30 cellular contexts compared by ENCODE assay signal in the genomic region with DNA sequence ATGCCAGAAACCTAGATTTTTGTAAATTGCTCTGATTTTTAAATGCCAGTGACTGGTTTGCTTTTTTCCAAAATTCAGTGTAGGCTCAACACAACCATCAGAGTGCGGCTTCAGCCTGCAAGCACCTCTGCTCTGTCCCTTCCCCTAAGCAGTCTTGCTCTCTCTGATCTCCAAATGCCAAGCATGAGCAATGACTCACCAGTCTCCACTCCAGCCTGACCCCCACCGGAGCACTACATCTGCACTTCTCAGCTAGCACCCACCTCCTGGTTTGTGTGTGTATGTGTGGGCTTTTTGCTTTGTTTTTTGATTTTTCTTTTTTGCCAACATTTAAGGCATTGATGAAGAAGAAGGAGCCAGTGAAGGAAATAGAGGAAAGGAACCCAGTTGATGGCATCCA.
DNase-seq lines count a peak whose midpoint lies in the region; ATAC-seq and TF ChIP-seq lines count a peak whose summit lies in the region.
"Had no signal": no experiment of that assay in that cellular context is flagged by ENCODE, and none has a peak within 500 bp of the region (broad histone marks: within the 10 kb centered on the region; RNA-seq: fewer than 3 reads in every experiment).

No MANE protein-coding gene starts in this region.

- no CpG with 5 or more reads among the region's 2 CpGs for WGBS in IMR-90 (ENCODE audit: extremely low coverage in 2 of 2, insufficient read length in 1 of 2), 2 experiments

- H3K27ac Mint-ChIP-seq in stimulated activated effector memory CD8-positive, alpha-beta T cell treated with anti-CD3 and anti-CD28 coated beads, Interleukin-12 subunit alpha, Interleukin-12 subunit beta, amount 100 ng/mL, for 72 hours, result no peak overlapping the region
- H3K27ac Mint-ChIP-seq: activated CD4-positive, alpha-beta memory T cell treated with anti-CD3 and anti-CD28 coated beads for 36 hours; nephron; T-helper 2 cell treated with Interferon-gamma antibody and Interleukin-4, amounts not matched to agents 5 μg/mL and 100 μg/mL, for 36 hours; WTC11 had no signal

- POLR2A ChIA-PET in IMR-90 (lab: Charles Lee; ENCODE audit: unreplicated experiment), result no interaction called here

- dilution Hi-C loops in IMR-90 (cut with HindIII; ENCODE audit: low sequenced_read_pairs, unreplicated experiment), result no loop called here

- TF ChIP-seq RAD21 in IMR-90 (IDR thresholded peaks at IDR 0.05; ENCODE audit: low read length), result no peak

- H4K20me1 ChIP-seq in IMR-90 (ENCODE audit: insufficient read depth, low read length), result no peaks in the 10 kb centered on the region

- H3K9ac ChIP-seq in IMR-90 (ENCODE audit: low read depth, low read length), result no peak overlapping the region
- H3K9ac ChIP-seq: KMS-11 had no signal

- no peaks in the 10 kb centered on the region for H3K4me1 Mint-ChIP-seq in stimulated activated effector memory CD8-positive, alpha-beta T cell treated with anti-CD3 and anti-CD28 coated beads, Interleukin-12 subunit alpha, Interleukin-12 subunit beta, amount 100 ng/mL, for 72 hours

- H3K27ac ChIP-seq in IMR-90 (ENCODE audit: insufficient read depth, low read length), result no peak overlapping the region
- H3K27ac ChIP-seq: KMS-11, SK-N-MC, skin epidermis, thyroid gland had no signal

- peaks cover 2% of the 10 kb centered on the region; the same call in 1 of the 2 replicates for H3K9me1 ChIP-seq in IMR-90 (ENCODE audit: insufficient read depth, low read length)

- H2BK15ac ChIP-seq in IMR-90 (ENCODE audit: low read depth, low read length), result no peak overlapping the region

- H2BK20ac ChIP-seq in IMR-90 (ENCODE audit: low read depth, low read length), result no peak overlapping the region

- H2AFZ ChIP-seq in IMR-90 (replicated peaks; ENCODE audit: low read length, poor library complexity), result no peak overlapping the region

- H4K91ac ChIP-seq in IMR-90 (ENCODE audit: insufficient read depth, low read depth, low read length), result no peak overlapping the region

- peaks cover 16% of the 10 kb centered on the region for H3K27me3 ChIP-seq in IMR-90 (ENCODE audit: control insufficient read depth, insufficient read depth, low read length)
- H3K27me3 ChIP-seq: thyroid gland had no signal

- H3K9me3 Mint-ChIP-seq in stimulated activated effector memory CD8-positive, alpha-beta T cell treated with anti-CD3 and anti-CD28 coated beads, Interleukin-12 subunit alpha, Interleukin-12 subunit beta, amount 100 ng/mL, for 72 hours, result no peaks in the 10 kb centered on the region
- H3K9me3 Mint-ChIP-seq: activated CD4-positive, alpha-beta memory T cell treated with anti-CD3 and anti-CD28 coated beads for 36 hours; nephron; T-helper 2 cell treated with Interferon-gamma antibody and Interleukin-4, amounts not matched to agents 5 μg/mL and 100 μg/mL, for 36 hours had no signal

- H4K8ac ChIP-seq in IMR-90 (ENCODE audit: low read depth in 2 of 2, low read length in 2 of 2), result no peak overlapping the region

- no peak overlapping the region for H3K56ac ChIP-seq in IMR-90 (ENCODE audit: extremely low read depth, insufficient read depth, low read length)

- H3K4me2 ChIP-seq in IMR-90 (ENCODE audit: low read depth, low read length), result no peak overlapping the region
- H3K4me2 ChIP-seq: KMS-11 had no signal

- H3K4me3 ChIP-seq in IMR-90 (ENCODE audit: insufficient read depth, low read depth, low read length), result no peak overlapping the region
- H3K4me3 ChIP-seq: SK-N-MC, skin epidermis, thyroid gland had no signal

- H3K23ac ChIP-seq in IMR-90 (ENCODE audit: low read depth, low read length), result no peak overlapping the region

- no peak overlapping the region for H2BK5ac ChIP-seq in IMR-90 (ENCODE audit: low read depth, low read length, poor library complexity, severe bottlenecking)

- H3K36me3 Mint-ChIP-seq in stimulated activated effector memory CD8-positive, alpha-beta T cell treated with anti-CD3 and anti-CD28 coated beads, Interleukin-12 subunit alpha, Interleukin-12 subunit beta, amount 100 ng/mL, for 72 hours, result no peaks in the 10 kb centered on the region
- H3K36me3 Mint-ChIP-seq: activated CD4-positive, alpha-beta memory T cell treated with anti-CD3 and anti-CD28 coated beads for 36 hours; WTC11 had no signal

- H3K4ac ChIP-seq in IMR-90 (ENCODE audit: low read depth, low read length), result no peak overlapping the region

- no TSS peak for BruUV-seq in IMR-90 (replicated peaks; lab: Mats Ljungman, UMichigan)

- intact Hi-C loops in IMR-90 (cut with micrococcal nuclease), result no loop called here

- no peak overlapping the region for H3K4me3 Mint-ChIP-seq in stimulated activated effector memory CD8-positive, alpha-beta T cell treated with anti-CD3 and anti-CD28 coated beads, Interleukin-12 subunit alpha, Interleukin-12 subunit beta, amount 100 ng/mL, for 72 hours
- H3K4me3 Mint-ChIP-seq: activated CD4-positive, alpha-beta memory T cell treated with anti-CD3 and anti-CD28 coated beads for 36 hours; nephron; T-helper 2 cell treated with Interferon-gamma antibody and Interleukin-4, amounts not matched to agents 5 μg/mL and 100 μg/mL, for 36 hours; WTC11 had no signal

- no peak overlapping the region for H2AK5ac ChIP-seq in IMR-90 (ENCODE audit: low read depth, low read length)

- TF ChIP-seq POLR2A in IMR-90 (IDR thresholded peaks at IDR 0.05; ENCODE audit: low read depth, low read length), result no peak

- no peak overlapping the region for H2AK9ac ChIP-seq in IMR-90 (replicated peaks; ENCODE audit: low read depth, low read length, poor library complexity)

- CTCF ChIA-PET in IMR-90 (lab: Yijun Ruan, JAX), result no interaction called here

- no peak overlapping the region for H3K18ac ChIP-seq in IMR-90 (ENCODE audit: low read depth, low read length)

- no peak overlapping the region for H2BK120ac ChIP-seq in IMR-90 (ENCODE audit: low read depth, low read length)

- H3K79me1 ChIP-seq in IMR-90 (ENCODE audit: low read depth in 1 of 2, low read length in 2 of 2), result no peaks in the 10 kb centered on the region

- no peak overlapping the region for H4K5ac ChIP-seq in IMR-90 (ENCODE audit: low read depth, low read length)

- in situ Hi-C loops in IMR-90 (cut with MboI; ENCODE audit: low sequenced_read_pairs), result no loop called here

- H3K4me1 ChIP-seq in IMR-90 (ENCODE audit: control insufficient read depth, insufficient read depth, low read length), result no peaks in the 10 kb centered on the region

- ATAC-seq in IMR-90 (ENCODE audit: low read depth) (no peak), GM21528 (IDR thresholded peaks at IDR 0.05; ENCODE audit: low FRiP score, unreplicated experiment) (no peak)
- no peak for ATAC-seq in stimulated activated effector memory CD8-positive, alpha-beta T cell treated with anti-CD3 and anti-CD28 coated beads, Interleukin-12 subunit alpha, Interleukin-12 subunit beta, amount 100 ng/mL, for 72 hours
- ATAC-seq: Panc1, WTC11 had no signal

- H3K14ac ChIP-seq in IMR-90 (replicated peaks; ENCODE audit: low read depth, low read length), result no peak overlapping the region

- DNase-seq in Ammon's horn (ENCODE audit: low spot score) (peak; percentile 17), IMR-90 (peak; percentile 34), astrocyte of the hippocampus (ENCODE audit: low read depth, low spot score) (peak; percentile 56), kidney tubule cell (ENCODE audit: low spot score) (peak; percentile 55), DMS153 (lab: John Stamatoyannopoulos, UW) (no peak), NCI-H524 treated with DMSO at 0.1 percent for 48 hours (lab: John Stamatoyannopoulos, UW) (no peak)
- DNase-seq in stimulated activated effector memory CD8-positive, alpha-beta T cell treated with anti-CD3 and anti-CD28 coated beads, Interleukin-12 subunit alpha, Interleukin-12 subunit beta, amount 100 ng/mL, for 72 hours (ENCODE audit: low spot score in 2 of 2), result no peak
- DNase-seq: activated CD4-positive, alpha-beta memory T cell treated with anti-CD3 and anti-CD28 coated beads for 36 hours; activated gamma-delta T cell treated with Interleukin-2 at 50 U/mL for 16 hours; activated T-cell treated with anti-CD3 and anti-CD28 coated beads for 4 hours; AML-193; COR-L47; effector CD4-positive, alpha-beta T cell; erythroblast; left cardiac atrium; midbrain; NCI-H1048; NCI-H187 treated with DMSO at 0.1 percent for 48 hours; NCI-H345; stimulated activated CD4-positive, alpha-beta T cell treated with anti-CD3 and anti-CD28 coated beads, Interleukin-2, amount 100 ng/mL, for 24 hours; stimulated activated naive CD4-positive, alpha-beta T cell treated with Interleukin-2 at 50 U/mL for 16 hours had no signal

- no peak for TF ChIP-seq CTCF in IMR-90 (conservative IDR thresholded peaks at IDR 0.05; ENCODE audit: low read depth, low read length)

- H3K9me3 ChIP-seq in IMR-90 (ENCODE audit: control insufficient read depth, insufficient read depth, low read length), result no peaks in the 10 kb centered on the region
- H3K9me3 ChIP-seq: thyroid gland had no signal

- no peaks in the 10 kb centered on the region for H3K36me3 ChIP-seq in IMR-90 (ENCODE audit: control insufficient read depth, insufficient read depth, low read length)
- H3K36me3 ChIP-seq: thyroid gland had no signal

TF ChIP-seq in IMR-90, 13 proteins besides CTCF, POLR2A, EP300 and RAD21:
- no peak for TF ChIP-seq MAFK (IDR thresholded peaks at IDR 0.05; ENCODE audit: low read depth, low read length)
- peak; percentile 44; the same call in 1 of the 2 replicates for TF ChIP-seq MAZ (IDR thresholded peaks at IDR 0.05; ENCODE audit: borderline replicate concordance, low read depth, low read length)

Comparison
In these comparisons a context has a peak if more than half of its experiments do, and no peak if none do; other contexts are left out.
1. DNase-seq: peak in Ammon's horn (single experiment), IMR-90 (single experiment), astrocyte of the hippocampus (single experiment) and kidney tubule cell (single experiment); none in DMS153 (single experiment), stimulated activated effector memory CD8-positive, alpha-beta T cell treated with anti-CD3 and anti-CD28 coated beads, Interleukin-12 subunit alpha, Interleukin-12 subunit beta, amount 100 ng/mL, for 72 hours (0 of 2) and NCI-H524 treated with DMSO at 0.1 percent for 48 hours (single experiment).